In the genomic region with DNA sequence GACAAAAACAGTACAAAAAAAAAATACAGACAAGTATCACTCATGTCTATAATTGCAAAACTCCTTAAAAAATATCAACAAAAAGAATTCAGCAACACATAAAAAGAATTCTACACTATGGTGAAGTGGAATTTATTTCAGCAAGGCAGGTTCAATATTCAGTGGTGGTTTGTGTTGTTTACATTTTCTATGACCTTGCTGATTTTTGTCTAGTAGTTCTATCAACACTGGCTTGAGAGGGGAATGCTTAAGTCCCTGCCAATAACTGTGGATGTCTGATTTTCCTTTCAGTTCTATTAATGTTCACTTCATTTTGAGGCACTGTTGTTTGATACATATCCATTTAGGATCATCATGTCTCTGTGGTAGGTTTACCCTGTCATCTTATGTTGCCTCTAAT, we compare ENCODE assay signal across 7 cellular contexts. TPM values are rescaled to one million over a fixed set of nuclear protein-coding genes. Genes with fewer than 3 reads are reported as not detected.
"Had no signal": no experiment of that assay in that cellular context is flagged by ENCODE, and none has a peak within 500 bp of the region (broad histone marks: within the 10 kb centered on the region; RNA-seq: fewer than 3 reads in every experiment).

No MANE protein-coding gene starts in this region.

- FAIRE-seq: H1, H54, HTR-8/SVneo had no signal

- H3K4me3 ChIP-seq: GM23338 had no signal

- ATAC-seq: GM23338 had no signal

- H2AFZ ChIP-seq: GM23338 had no signal

- DNase-seq: H9, HCEC 1CT had no signal

- H3K4me2 ChIP-seq: GM23338 had no signal

RNA-seq across cellular contexts. Expression of a gene that starts 58.5 kb away (rescaled TPM):
- polyA plus RNA-seq: IgD-negative memory B cell had no signal
